In genomic region chr22:30221121-30221992, GRCh38 we compare ENCODE assay signal across 9 cellular contexts. TPM values are rescaled to one million over a fixed set of nuclear protein-coding genes. Genes with fewer than 3 reads are reported as not detected.
DNase-seq lines count a peak whose midpoint lies in the region; ATAC-seq and TF ChIP-seq lines count a peak whose summit lies in the region.
"Had no signal": no experiment of that assay in that cellular context is flagged by ENCODE, and none has a peak within 500 bp of the region (broad histone marks: within the 10 kb centered on the region; RNA-seq: fewer than 3 reads in every experiment).

No MANE protein-coding gene starts in this region.

- no peaks in the 10 kb centered on the region for H3K9me3 Mint-ChIP-seq in stimulated activated naive CD8-positive, alpha-beta T cell treated with anti-CD3 and anti-CD28 coated beads, Interleukin-15, amount 100 ng/mL, for 72 hours

- H3K27ac ChIP-seq in right lobe of liver (no peak overlapping the region), smooth muscle cell (ENCODE audit: low read depth) (no peak overlapping the region)

- H3K9me3 ChIP-seq in right lobe of liver (no peaks in the 10 kb centered on the region), smooth muscle cell (replicated peaks; ENCODE audit: low read depth) (no peaks in the 10 kb centered on the region)

- H2AFZ ChIP-seq in smooth muscle cell (ENCODE audit: low read depth) = no peak overlapping the region

- H3K27ac Mint-ChIP-seq in stimulated activated naive CD8-positive, alpha-beta T cell treated with anti-CD3 and anti-CD28 coated beads, Interleukin-15, amount 100 ng/mL, for 72 hours = peak overlapping the region; percentile 94 to 97

- intact Hi-C loops in right lobe of liver (cut with DNase I) = no loop called here

- H3K4me1 Mint-ChIP-seq in stimulated activated naive CD8-positive, alpha-beta T cell treated with anti-CD3 and anti-CD28 coated beads, Interleukin-15, amount 100 ng/mL, for 72 hours = peaks cover 83% of the 10 kb centered on the region

- peaks cover 17% of the 10 kb centered on the region for H3F3A ChIP-seq in smooth muscle cell (ENCODE audit: low read depth)

- H3K4me3 ChIP-seq in right lobe of liver = no peak overlapping the region
- H3K4me3 ChIP-seq in smooth muscle cell = no peak overlapping the region

- H3K27me3 ChIP-seq in right lobe of liver = no peaks in the 10 kb centered on the region
- no peaks in the 10 kb centered on the region for H3K27me3 ChIP-seq in smooth muscle cell (ENCODE audit: low read depth)

- H3K36me3 ChIP-seq in right lobe of liver (no peaks in the 10 kb centered on the region), smooth muscle cell (ENCODE audit: low read depth) (no peaks in the 10 kb centered on the region)

- H3K4me2 ChIP-seq in smooth muscle cell = no peak overlapping the region

- H3K9ac ChIP-seq in smooth muscle cell (ENCODE audit: low read depth) = no peak overlapping the region

- no peaks in the 10 kb centered on the region for H3K27me3 Mint-ChIP-seq in stimulated activated naive CD8-positive, alpha-beta T cell treated with anti-CD3 and anti-CD28 coated beads, Interleukin-15, amount 100 ng/mL, for 72 hours

- 64% methylated on average over 19 of the region's 26 CpGs for WGBS in right lobe of liver (ENCODE audit: insufficient coverage, low coverage, low lambda C conversion rate, missing lambda C conversion rate)
- 96% methylated on average over 26 of the region's 26 CpGs for WGBS in smooth muscle cell (ENCODE audit: low lambda C conversion rate)

- TF ChIP-seq POLR2A in right lobe of liver (IDR thresholded peaks at IDR 0.05) = no peak

- no peaks in the 10 kb centered on the region for H3K79me2 ChIP-seq in smooth muscle cell (ENCODE audit: low read depth)

- peak; percentile 13 for DNase-seq in MV-4-11 (lab: John Stamatoyannopoulos, UW)
- DNase-seq in activated T-cell treated with anti-CD3 and anti-CD28 coated beads for 1 hour (ENCODE audit: low read depth) = peak; percentile 20
- no peak for DNase-seq in right lobe of liver
- DNase-seq in stimulated activated naive CD8-positive, alpha-beta T cell treated with anti-CD3 and anti-CD28 coated beads, Interleukin-15, amount 100 ng/mL, for 72 hours = peak; percentile 57 to 87
- no peak for DNase-seq in NCI-H146 (lab: John Stamatoyannopoulos, UW)
- no peak for DNase-seq in DMS79 treated with DMSO at 0.1 percent for 48 hours (lab: John Stamatoyannopoulos, UW)
- no peak for DNase-seq in smooth muscle cell (lab: John Stamatoyannopoulos, UW; ENCODE audit: unreplicated experiment)

- peak; percentile 33 to 55 (median 34) for ATAC-seq in right lobe of liver
- peak; percentile 93 for ATAC-seq in stimulated activated naive CD8-positive, alpha-beta T cell treated with anti-CD3 and anti-CD28 coated beads, Interleukin-15, amount 100 ng/mL, for 72 hours
- ATAC-seq: sciatic nerve had no signal

- TF ChIP-seq CTCF in right lobe of liver (IDR thresholded peaks at IDR 0.05) (no peak), smooth muscle cell (IDR thresholded peaks at IDR 0.05; ENCODE audit: borderline replicate concordance, insufficient read depth, poor library complexity, severe bottlenecking) (no peak)

- no peaks in the 10 kb centered on the region for H4K20me1 ChIP-seq in smooth muscle cell (ENCODE audit: low read depth)

- peak overlapping the region; percentile 48 to 78 for H3K4me3 Mint-ChIP-seq in stimulated activated naive CD8-positive, alpha-beta T cell treated with anti-CD3 and anti-CD28 coated beads, Interleukin-15, amount 100 ng/mL, for 72 hours

- H3K4me1 ChIP-seq in right lobe of liver = no peaks in the 10 kb centered on the region
- H3K4me1 ChIP-seq in smooth muscle cell (ENCODE audit: low read depth) = no peaks in the 10 kb centered on the region

RNA-seq across cellular contexts. Expression of gene LIF, which starts 25.2 kb away (rescaled TPM):
- 1 to 10 TPM in 3 of 6 experiments, under 1 TPM in 1, not detected in 2; 0.15 to 2.0 (median 1.6) TPM for total RNA-seq in right lobe of liver
- total RNA-seq in smooth muscle cell = 29.9 and 40.6 TPM in 2 replicates
- 28.9 and 31.2 TPM in 2 replicates for polyA plus RNA-seq in smooth muscle cell

RNA-seq across cellular contexts. Expression of gene OSM, which starts 45.3 kb away (rescaled TPM):
- total RNA-seq in right lobe of liver = under 1 TPM in 4 of 6 experiments, not detected in 2; 0.10 to 0.75 (median 0.19) TPM
- 0.27 and 1.5 TPM in 2 replicates for total RNA-seq in smooth muscle cell
- polyA plus RNA-seq in smooth muscle cell = 0.14 and 1.0 TPM in 2 replicates
- total RNA-seq: M059J had no signal

Comparison
In these comparisons a context has a peak if more than half of its experiments do, and no peak if none do; other contexts are left out.
1. DNase-seq: peak in MV-4-11 (single experiment), activated T-cell treated with anti-CD3 and anti-CD28 coated beads for 1 hour (single experiment) and stimulated activated naive CD8-positive, alpha-beta T cell treated with anti-CD3 and anti-CD28 coated beads, Interleukin-15, amount 100 ng/mL, for 72 hours (2 of 2); none in right lobe of liver (0 of 3), NCI-H146 (single experiment), DMS79 treated with DMSO at 0.1 percent for 48 hours (single experiment) and smooth muscle cell (single experiment).
2. RNA of gene LIF, which starts 25.2 kb away (total RNA-seq): 29.9 to 40.6 TPM in smooth muscle cell; 0.15 to 2.0 TPM in right lobe of liver; every median in the first group is over 10 times any median in the second.